Comparison of ENCODE assay signal across 13 cellular contexts in genomic region chr13:110312669-110313031, GRCh38. TPM values are rescaled to one million over a fixed set of nuclear protein-coding genes. Genes with fewer than 3 reads are reported as not detected.
A peak's percentile ranks its signal among the peaks of the same experiment; 100 is the strongest.
DNase-seq lines count a peak whose midpoint lies in the region; ATAC-seq and TF ChIP-seq lines count a peak whose summit lies in the region.
"Had no signal": no experiment of that assay in that cellular context is flagged by ENCODE, and none has a peak within 500 bp of the region (broad histone marks: within the 10 kb centered on the region; RNA-seq: fewer than 3 reads in every experiment).

No MANE protein-coding gene starts in this region.

- H3K36me3 ChIP-seq in GM23248 (ENCODE audit: low read depth) (peaks cover 4% of the 10 kb centered on the region; the same call in 1 of the 2 replicates), ascending aorta (peaks cover 42% of the 10 kb centered on the region in 2 donors), smooth muscle cell (ENCODE audit: low read depth) (peaks cover 4% of the 10 kb centered on the region)
- H3K36me3 ChIP-seq: HAP-1, neutrophil had no signal

- H2AFZ ChIP-seq in GM23248 (no peak overlapping the region), smooth muscle cell (ENCODE audit: low read depth) (no peak overlapping the region)

- peak; percentile 93 for DNase-seq in GM23248
- DNase-seq in ascending aorta (ENCODE audit: low spot score in 2 of 2), result peak in 1 of 2 donors; percentile 83
- peak; percentile 97 for DNase-seq in iris pigment epithelial cell (ENCODE audit: low read depth)
- DNase-seq in smooth muscle cell (lab: John Stamatoyannopoulos, UW; ENCODE audit: unreplicated experiment), result no peak
- DNase-seq in activated naive CD4-positive, alpha-beta T cell treated with anti-CD3 and anti-CD28 coated beads, Interleukin-2, amount 50 U/mL, for 16 hours, result no peak
- no peak for DNase-seq in T-helper 2 cell treated with Interferon-gamma antibody and Interleukin-4, amounts not matched to agents 5 μg/mL and 100 μg/mL, for 36 hours (ENCODE audit: low spot score)
- DNase-seq: activated CD4-positive, alpha-beta T cell treated with anti-CD3 and anti-CD28 coated beads for 1 hour; NCI-H1436 had no signal

- no peaks in the 10 kb centered on the region for H3K36me3 Mint-ChIP-seq in T-helper 2 cell treated with Interferon-gamma antibody and Interleukin-4, amounts not matched to agents 5 μg/mL and 100 μg/mL, for 36 hours (ENCODE audit: low read depth)
- H3K36me3 Mint-ChIP-seq: activated naive CD8-positive, alpha-beta T cell had no signal

- no peaks in the 10 kb centered on the region for H3K9me3 Mint-ChIP-seq in T-helper 2 cell treated with Interferon-gamma antibody and Interleukin-4, amounts not matched to agents 5 μg/mL and 100 μg/mL, for 36 hours

- no peaks in the 10 kb centered on the region for H3K27me3 ChIP-seq in GM23248 (replicated peaks; ENCODE audit: insufficient read depth)
- no peaks in the 10 kb centered on the region for H3K27me3 ChIP-seq in ascending aorta
- no peaks in the 10 kb centered on the region for H3K27me3 ChIP-seq in smooth muscle cell (ENCODE audit: low read depth)

- no peak for TF ChIP-seq CTCF in ascending aorta (IDR thresholded peaks at IDR 0.05)
- TF ChIP-seq CTCF in smooth muscle cell (IDR thresholded peaks at IDR 0.05; ENCODE audit: borderline replicate concordance, insufficient read depth, poor library complexity, severe bottlenecking), result no peak

- H3K4me3 ChIP-seq in GM23248, result no peak overlapping the region
- peak overlapping the region; percentile 84 for H3K4me3 ChIP-seq in ascending aorta
- peak overlapping the region; percentile 93 for H3K4me3 ChIP-seq in smooth muscle cell
- H3K4me3 ChIP-seq: HAP-1 had no signal

- H3F3A ChIP-seq in GM23248 (ENCODE audit: insufficient read depth) (peaks cover 13% of the 10 kb centered on the region; the same call in 1 of the 2 replicates), smooth muscle cell (ENCODE audit: low read depth) (peaks cover 80% of the 10 kb centered on the region)

- no peak overlapping the region for H3K4me3 Mint-ChIP-seq in T-helper 2 cell treated with Interferon-gamma antibody and Interleukin-4, amounts not matched to agents 5 μg/mL and 100 μg/mL, for 36 hours
- H3K4me3 Mint-ChIP-seq: activated naive CD8-positive, alpha-beta T cell had no signal

- peaks cover 61% of the 10 kb centered on the region for H3K27me3 Mint-ChIP-seq in T-helper 2 cell treated with Interferon-gamma antibody and Interleukin-4, amounts not matched to agents 5 μg/mL and 100 μg/mL, for 36 hours (ENCODE audit: low read depth)

- H3K4me1 Mint-ChIP-seq in T-helper 2 cell treated with Interferon-gamma antibody and Interleukin-4, amounts not matched to agents 5 μg/mL and 100 μg/mL, for 36 hours (ENCODE audit: low read depth), result no peaks in the 10 kb centered on the region

- H3K9me3 ChIP-seq in GM23248 (ENCODE audit: low read depth) (no peaks in the 10 kb centered on the region), ascending aorta (no peaks in the 10 kb centered on the region), smooth muscle cell (replicated peaks; ENCODE audit: low read depth) (no peaks in the 10 kb centered on the region)
- H3K9me3 ChIP-seq: HAP-1, neutrophil had no signal

- 48 to 52% methylated on average over 4 of the region's 4 CpGs for WGBS in GM23248 (ENCODE audit: low coverage in 1 of 2, low lambda C conversion rate in 2 of 2, missing lambda C conversion rate in 2 of 2), 2 experiments
- 26% methylated on average over 4 of the region's 4 CpGs for WGBS in smooth muscle cell (ENCODE audit: low lambda C conversion rate)

- H3K9me2 ChIP-seq in GM23248 (ENCODE audit: insufficient read depth), result no peaks in the 10 kb centered on the region

- H3K79me2 ChIP-seq in GM23248 (ENCODE audit: insufficient read depth) (peaks cover 66% of the 10 kb centered on the region), smooth muscle cell (ENCODE audit: low read depth) (peaks cover 96% of the 10 kb centered on the region)

- H3K27ac ChIP-seq in GM23248 (peak overlapping the region; percentile 60), ascending aorta (peak overlapping the region; percentile 95 to 99), smooth muscle cell (ENCODE audit: low read depth) (peak overlapping the region; percentile 94)
- H3K27ac ChIP-seq: neutrophil had no signal

- ATAC-seq in HG03565 (IDR thresholded peaks at IDR 0.05; ENCODE audit: unreplicated experiment) (no peak), GM19324 (IDR thresholded peaks at IDR 0.05; ENCODE audit: low FRiP score, unreplicated experiment) (no peak)

- peaks cover 25% of the 10 kb centered on the region for H3K4me1 ChIP-seq in GM23248 (ENCODE audit: insufficient read depth)
- H3K4me1 ChIP-seq in ascending aorta, result peaks cover 17 to 58% of the 10 kb centered on the region in 2 donors
- H3K4me1 ChIP-seq in smooth muscle cell (ENCODE audit: low read depth), result peaks cover 28% of the 10 kb centered on the region
- H3K4me1 ChIP-seq: HAP-1 had no signal

- no peak overlapping the region for H3K27ac Mint-ChIP-seq in T-helper 2 cell treated with Interferon-gamma antibody and Interleukin-4, amounts not matched to agents 5 μg/mL and 100 μg/mL, for 36 hours
- H3K27ac Mint-ChIP-seq: activated naive CD8-positive, alpha-beta T cell had no signal

- in situ Hi-C loops in GM23248 (cut with MboI), result no loop called here

- H3K4me2 ChIP-seq in GM23248 (ENCODE audit: unreplicated experiment) (peak overlapping the region; percentile 33), smooth muscle cell (peak overlapping the region; percentile 97)

- no peak overlapping the region for H3K9ac ChIP-seq in GM23248
- peak overlapping the region; percentile 77 for H3K9ac ChIP-seq in smooth muscle cell (ENCODE audit: low read depth)

- H4K20me1 ChIP-seq in GM23248 (ENCODE audit: insufficient read depth) (no peaks in the 10 kb centered on the region), smooth muscle cell (ENCODE audit: low read depth) (peaks cover 95% of the 10 kb centered on the region)

- intact Hi-C loops in ascending aorta (cut with DNase I), result loop anchor here (2.0 kb wide), 1 partner anchor 100 kb away; no protein-coding TSS in a partner anchor

RNA-seq across cellular contexts. Expression of gene COL4A2, which starts 5.6 kb away (rescaled TPM):
- 455 and 524 TPM in 2 replicates for total RNA-seq in GM23248 (2014; rRNA removed; shearing (Covaris generic))
- polyA plus RNA-seq in GM23248 (2016; fragmentation: Nextera tagmentation; extraction: Ambion mirVana) (137 and 146 TPM in 2 replicates), smooth muscle cell (2,012 and 2,786 TPM in 2 replicates)
- total RNA-seq in ascending aorta (1,227 TPM), smooth muscle cell (1,456 and 1,535 TPM in 2 replicates)

RNA-seq across cellular contexts. Expression of gene COL4A1, which starts 5.7 kb away (rescaled TPM):
- total RNA-seq in GM23248 (2014; rRNA removed; shearing (Covaris generic)), result 519 and 549 TPM in 2 replicates
- polyA plus RNA-seq in GM23248 (2016; fragmentation: Nextera tagmentation; extraction: Ambion mirVana), result 183 and 184 TPM in 2 replicates
- 756 TPM for total RNA-seq in ascending aorta
- 4,372 and 5,353 TPM in 2 replicates for total RNA-seq in smooth muscle cell
- 1,844 and 2,409 TPM in 2 replicates for polyA plus RNA-seq in smooth muscle cell

Comparison
In these comparisons a context has a peak if more than half of its experiments do, and no peak if none do; other contexts are left out.
1. DNase-seq: peak in GM23248 (single experiment) and iris pigment epithelial cell (single experiment); none in smooth muscle cell (single experiment), activated naive CD4-positive, alpha-beta T cell treated with anti-CD3 and anti-CD28 coated beads, Interleukin-2, amount 50 U/mL, for 16 hours (single experiment) and T-helper 2 cell treated with Interferon-gamma antibody and Interleukin-4, amounts not matched to agents 5 μg/mL and 100 μg/mL, for 36 hours (single experiment).
2. Peak in every context shown above with its lines, with median percentiles within 50 percentile points of each other: H3K27ac ChIP-seq.